In the genomic region with DNA sequence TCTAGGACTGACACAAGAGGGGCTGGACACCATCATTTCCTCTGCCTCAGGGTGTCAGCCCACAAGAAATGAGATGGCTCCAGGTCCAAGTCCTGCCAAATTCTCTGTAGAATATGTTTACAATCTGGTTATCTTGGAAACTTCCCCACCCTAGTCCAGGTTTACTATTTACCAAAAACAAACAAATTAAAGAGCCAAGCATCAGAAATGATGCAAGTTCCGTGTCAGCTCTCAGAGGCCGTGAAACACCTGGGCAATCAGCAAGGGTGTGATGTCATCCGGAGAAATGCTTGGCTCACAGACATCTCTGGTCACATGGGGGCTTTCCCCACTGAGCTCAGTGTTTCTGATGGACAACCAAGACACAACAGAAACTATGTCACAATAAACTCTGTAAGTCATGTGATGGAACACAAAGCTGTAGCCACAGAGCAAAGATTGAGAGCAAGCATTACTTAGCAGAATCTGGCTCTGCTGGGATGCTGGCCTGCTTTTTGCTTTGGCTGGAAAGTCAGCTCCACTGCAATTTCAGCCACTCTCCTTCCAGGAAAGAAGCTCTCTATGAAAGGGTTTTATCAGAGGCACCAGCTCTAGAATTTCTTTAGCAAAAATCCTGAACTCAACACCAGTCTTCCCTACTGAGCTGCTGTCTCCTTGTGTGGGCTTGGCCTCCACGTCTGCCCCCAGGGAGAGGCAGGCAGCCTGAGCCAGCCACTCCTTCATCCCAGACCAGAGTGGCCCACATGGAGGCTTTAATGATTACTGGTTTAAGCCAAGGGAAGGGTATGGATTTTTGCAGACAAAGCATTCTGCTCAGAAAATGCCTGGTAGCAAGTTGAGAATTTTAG, we compare ENCODE assay signal across 8 cellular contexts. TPM values are rescaled to one million over a fixed set of nuclear protein-coding genes. Genes with fewer than 3 reads are reported as not detected.
DNase-seq lines count a peak whose midpoint lies in the region; ATAC-seq and TF ChIP-seq lines count a peak whose summit lies in the region.

No MANE protein-coding gene starts in this region.

- in situ Hi-C loops in HAP-1 (cut with MboI; ENCODE audit: low sequenced_read_pairs), result loop anchor here (25.0 kb wide), 1 partner anchor 499 kb away; no protein-coding TSS in a partner anchor

- H3K9me3 Mint-ChIP-seq in CD14-positive monocyte, result peaks cover 0 to 3% (median 0%) of the 10 kb centered on the region in 7 donors
- H3K9me3 Mint-ChIP-seq in progenitor cell of endocrine pancreas (ENCODE audit: low read depth), result no peaks in the 10 kb centered on the region

- H3K4me3 ChIP-seq in fibroblast of lung (replicated peaks in 1 of 4; ENCODE audit: control extremely low read depth in 1 of 4, insufficient read depth in 1 of 4, low read depth in 3 of 4, low read length in 4 of 4) (no peak overlapping the region), HAP-1 (no peak overlapping the region)

- peak overlapping the region; percentile 93 to 100 (median 97) for H3K27ac Mint-ChIP-seq in CD14-positive monocyte
- peak overlapping the region; percentile 96 for H3K27ac Mint-ChIP-seq in progenitor cell of endocrine pancreas

- H3K36me3 Mint-ChIP-seq in CD14-positive monocyte (peaks cover 6 to 7% of the 10 kb centered on the region in 2 donors), progenitor cell of endocrine pancreas (ENCODE audit: insufficient read depth) (no peaks in the 10 kb centered on the region)

- H3K36me3 ChIP-seq in fibroblast of lung (ENCODE audit: control insufficient read depth, insufficient read depth, low read length), result no peaks in the 10 kb centered on the region
- H3K36me3 ChIP-seq in HAP-1 (replicated peaks), result no peaks in the 10 kb centered on the region

- H3K79me2 ChIP-seq in fibroblast of lung (ENCODE audit: control insufficient read depth, insufficient read depth, low read length), result no peaks in the 10 kb centered on the region

- H2AFZ ChIP-seq in fibroblast of lung (ENCODE audit: low read length), result no peak overlapping the region

- H3K27ac ChIP-seq in fibroblast of lung (ENCODE audit: insufficient read depth, low read length), result no peak overlapping the region

- H4K20me1 ChIP-seq in fibroblast of lung (ENCODE audit: control insufficient read depth, extremely low read depth, insufficient read depth, low read length), result no peaks in the 10 kb centered on the region

- H3K27me3 Mint-ChIP-seq in CD14-positive monocyte (ENCODE audit: low read depth in 3 of 3) (peaks cover 1 to 7% (median 4%) of the 10 kb centered on the region in 3 donors), progenitor cell of endocrine pancreas (peaks cover 11% of the 10 kb centered on the region)

- H3K27me3 ChIP-seq in fibroblast of lung (ENCODE audit: control insufficient read depth, insufficient read depth, low read length) (peaks cover 5% of the 10 kb centered on the region), HAP-1 (ENCODE audit: low read depth) (no peaks in the 10 kb centered on the region)

- H3K4me3 Mint-ChIP-seq in CD14-positive monocyte, result no peak overlapping the region
- no peak overlapping the region for H3K4me3 Mint-ChIP-seq in progenitor cell of endocrine pancreas (ENCODE audit: low read depth)

- H3K9me3 ChIP-seq in fibroblast of lung (ENCODE audit: control insufficient read depth, insufficient read depth, low read depth, low read length) (no peaks in the 10 kb centered on the region), HAP-1 (no peaks in the 10 kb centered on the region)

- intact Hi-C loops in CD14-positive monocyte (cut with micrococcal nuclease), result loop anchor here (1.0 to 5.0 kb wide), 3 partner anchors 69 to 120 kb away; a partner anchor contains a TSS

- H3K9ac ChIP-seq in fibroblast of lung (ENCODE audit: insufficient read depth, low read length), result no peak overlapping the region

- peak; percentile 97 for DNase-seq in CD14-positive monocyte (ENCODE audit: low spot score)
- DNase-seq in SIG-M5 treated with dmso at 0.1 percent for 504 hours (lab: John Stamatoyannopoulos, UW; ENCODE audit: unreplicated experiment), result peak; percentile 76
- peak; percentile 83 to 92 for DNase-seq in fibroblast of lung (ENCODE audit: low read depth in 2 of 2)
- DNase-seq in progenitor cell of endocrine pancreas (ENCODE audit: low spot score, unreplicated experiment), result no peak
- no peak for DNase-seq in HAP-1 (ENCODE audit: low spot score in 2 of 2)
- DNase-seq in activated CD4-positive, alpha-beta T cell treated with anti-CD3 and anti-CD28 coated beads, Interleukin-2, amount 50 U/mL, for 1 hour, result no peak

- no peak for TF ChIP-seq CTCF in CD14-positive monocyte (IDR thresholded peaks at IDR 0.05)
- TF ChIP-seq CTCF in fibroblast of lung (conservative IDR thresholded peaks at IDR 0.05 in 1 of 2, IDR thresholded peaks at IDR 0.05 in 1 of 2; ENCODE audit: low read depth in 1 of 2, low read length in 2 of 2), result no peak
- TF ChIP-seq CTCF in progenitor cell of endocrine pancreas (IDR thresholded peaks at IDR 0.05; ENCODE audit: unreplicated experiment), result no peak

- H3K4me2 ChIP-seq in fibroblast of lung (ENCODE audit: extremely low read depth, insufficient read depth, low read length), result no peak overlapping the region

- peak; percentile 64 for ATAC-seq in GM18858 (IDR thresholded peaks at IDR 0.05; ENCODE audit: unreplicated experiment)
- ATAC-seq in HG03097 (IDR thresholded peaks at IDR 0.05; ENCODE audit: low FRiP score, unreplicated experiment), result peak; percentile 66

- peaks cover 2% of the 10 kb centered on the region for H3K4me1 ChIP-seq in fibroblast of lung (ENCODE audit: control insufficient read depth, extremely low read depth, insufficient read depth, low read length)
- H3K4me1 ChIP-seq in HAP-1, result peaks cover 4% of the 10 kb centered on the region

- H3K4me1 Mint-ChIP-seq in CD14-positive monocyte, result peaks cover 81% of the 10 kb centered on the region
- H3K4me1 Mint-ChIP-seq in progenitor cell of endocrine pancreas (ENCODE audit: low read depth), result peaks cover 45% of the 10 kb centered on the region

RNA-seq across cellular contexts. Expression of a gene that starts 55.9 kb away (rescaled TPM):
- 10 to 100 TPM; 42.3 to 56.4 TPM for polyA plus RNA-seq in CD14-positive monocyte
- 58.1 and 65.5 TPM in 2 replicates for total RNA-seq in fibroblast of lung
- polyA plus RNA-seq in fibroblast of lung, result 33.3 and 39.5 TPM in 2 replicates
- 76.3 and 99.6 TPM in 2 replicates for polyA plus RNA-seq in fibroblast of lung (2012)
- polyA minus RNA-seq in fibroblast of lung (ENCODE audit: low replicate concordance), result 23.9 and 29.3 TPM in 2 replicates
- total RNA-seq in progenitor cell of endocrine pancreas, result 26.6 and 30.2 TPM in 2 replicates

Comparison
In these comparisons a context has a peak if more than half of its experiments do, and no peak if none do; other contexts are left out.
1. DNase-seq: peak in CD14-positive monocyte (single experiment), SIG-M5 treated with dmso at 0.1 percent for 504 hours (single experiment) and fibroblast of lung (2 of 2); none in progenitor cell of endocrine pancreas (single experiment), HAP-1 (0 of 2) and activated CD4-positive, alpha-beta T cell treated with anti-CD3 and anti-CD28 coated beads, Interleukin-2, amount 50 U/mL, for 1 hour (single experiment).